Comparison of ENCODE assay signal across 22 cellular contexts in the genomic region with DNA sequence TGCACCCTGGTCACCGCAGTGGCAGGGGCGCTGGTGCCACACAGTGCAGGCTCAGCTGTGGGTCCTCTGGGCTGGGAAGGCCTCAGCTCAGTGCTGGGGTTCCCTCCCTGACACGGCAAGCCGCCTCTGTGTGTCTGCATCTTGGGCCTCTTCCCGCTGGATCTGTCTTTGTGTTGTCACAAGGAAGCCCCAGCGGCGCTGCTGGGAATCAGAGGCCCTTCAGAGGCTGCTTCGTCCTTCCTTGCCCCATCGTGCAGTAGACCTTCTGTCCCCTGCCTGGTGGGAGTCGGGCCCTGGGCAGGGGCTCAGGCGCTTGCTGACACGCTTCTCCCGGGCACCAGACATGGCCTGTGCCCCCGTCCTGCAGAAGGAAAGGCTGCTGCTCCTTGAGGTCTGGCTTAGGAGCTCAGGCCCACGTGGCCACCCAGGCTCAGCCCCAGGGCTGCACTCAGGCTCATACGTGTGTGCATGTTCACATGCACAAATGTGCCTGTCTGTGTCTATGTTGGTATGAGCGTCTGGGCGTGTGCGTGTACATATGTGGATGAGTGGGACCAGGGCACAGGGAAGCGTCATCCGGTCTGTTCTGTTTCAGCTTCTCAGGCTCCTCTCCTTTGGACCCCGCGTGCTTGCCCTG. TPM values are rescaled to one million over a fixed set of nuclear protein-coding genes. Genes with fewer than 3 reads are reported as not detected.
DNase-seq lines count a peak whose midpoint lies in the region; ATAC-seq and TF ChIP-seq lines count a peak whose summit lies in the region.
"Had no signal": no experiment of that assay in that cellular context is flagged by ENCODE, and none has a peak within 500 bp of the region (broad histone marks: within the 10 kb centered on the region; RNA-seq: fewer than 3 reads in every experiment).

No MANE protein-coding gene starts in this region.

- no peak overlapping the region for H3K4me3 Mint-ChIP-seq in chondrocyte (ENCODE audit: unreplicated experiment)
- peak overlapping the region in 8 of 10 donors; percentile 39 to 71 (median 50) for H3K4me3 Mint-ChIP-seq in naive thymus-derived CD8-positive, alpha-beta T cell
- H3K4me3 Mint-ChIP-seq: activated B cell treated with CpG ODN at 0.5 μM for 24 hours; activated CD4-positive, alpha-beta T cell treated with anti-CD3 and anti-CD28 coated beads, Interleukin-2, amount 10 ng/mL, durations not matched to agents 7 days and 5 days; activated T-helper 17 cell treated with anti-CD3 and anti-CD28 coated beads, Interleukin-2, amount 50 U/mL, for 72 hours; naive B cell had no signal

- H3K27me3 Mint-ChIP-seq in chondrocyte (ENCODE audit: low read depth), result no peaks in the 10 kb centered on the region
- no peaks in the 10 kb centered on the region for H3K27me3 Mint-ChIP-seq in naive thymus-derived CD8-positive, alpha-beta T cell
- H3K27me3 Mint-ChIP-seq: activated B cell treated with CpG ODN at 0.5 μM for 24 hours; activated CD4-positive, alpha-beta T cell treated with anti-CD3 and anti-CD28 coated beads, Interleukin-2, amount 10 ng/mL, durations not matched to agents 7 days and 5 days; activated T-helper 17 cell treated with anti-CD3 and anti-CD28 coated beads, Interleukin-2, amount 50 U/mL, for 72 hours; naive B cell had no signal

- no peak overlapping the region for H3K27ac ChIP-seq in right cardiac atrium (ENCODE audit: low read length)
- H3K27ac ChIP-seq: breast epithelium had no signal

- peak; percentile 14 for DNase-seq in left ventricle myocardium superior
- no peak for DNase-seq in right cardiac atrium
- peak; percentile 68 for DNase-seq in chondrocyte (ENCODE audit: low spot score)
- DNase-seq in naive thymus-derived CD8-positive, alpha-beta T cell, result no peak
- no peak for DNase-seq in cortex of kidney (lab: John Stamatoyannopoulos, UW)
- DNase-seq in NCI-H2081 (lab: John Stamatoyannopoulos, UW), result no peak
- no peak for DNase-seq in stimulated activated naive CD4-positive, alpha-beta T cell treated with Interleukin-2 at 50 U/mL for 16 hours (lab: John Stamatoyannopoulos, UW)
- DNase-seq: activated B cell treated with CpG ODN at 0.5 μM for 24 hours; activated CD4-positive, alpha-beta T cell treated with anti-CD3 and anti-CD28 coated beads, Interleukin-2, amount 10 ng/mL, durations not matched to agents 7 days and 5 days; activated naive CD4-positive, alpha-beta T cell treated with anti-CD3 and anti-CD28 coated beads, Interleukin-2, amount 50 U/mL, for 16 hours; EL; naive B cell; NCI-H1417 treated with DMSO at 0.1 percent for 48 hours; NCI-H2029 treated with DMSO at 0.1 percent for 48 hours; NCI-H226; NCI-H526 treated with DMSO at 0.1 percent for 48 hours; NK-92 treated with Interleukin-12 subunit alpha and Interleukin-12 subunit beta, amount 100 ng/mL, for 24 hours; occipital lobe; SK-N-SH; stimulated activated CD4-positive, alpha-beta T cell treated with anti-CD3 and anti-CD28 coated beads, Interleukin-4, amount 100 ng/mL, for 24 hours had no signal

- H3K4me1 Mint-ChIP-seq in chondrocyte (ENCODE audit: low read depth), result no peaks in the 10 kb centered on the region
- peaks cover 11 to 43% (median 30%) of the 10 kb centered on the region in 4 donors for H3K4me1 Mint-ChIP-seq in naive thymus-derived CD8-positive, alpha-beta T cell
- H3K4me1 Mint-ChIP-seq: activated CD4-positive, alpha-beta T cell treated with anti-CD3 and anti-CD28 coated beads, Interleukin-2, amount 10 ng/mL, durations not matched to agents 7 days and 5 days; activated T-helper 17 cell treated with anti-CD3 and anti-CD28 coated beads, Interleukin-2, amount 50 U/mL, for 72 hours had no signal

- H3K4me3 ChIP-seq in right cardiac atrium (ENCODE audit: low read length), result no peak overlapping the region
- H3K4me3 ChIP-seq: breast epithelium had no signal

- POLR2A ChIA-PET in naive thymus-derived CD8-positive, alpha-beta T cell (lab: Charles Lee), result interaction anchor here (5.3 kb wide), 1 partner anchor 9 kb away, joined by 65 read pairs; no protein-coding TSS in a partner anchor

- no peak for TF ChIP-seq CTCF in chondrocyte (IDR thresholded peaks at IDR 0.05)

- no peaks in the 10 kb centered on the region for H3K9me3 ChIP-seq in right cardiac atrium (ENCODE audit: control insufficient read depth, low read length)
- H3K9me3 ChIP-seq: breast epithelium, SK-N-SH had no signal

- intact Hi-C loops in left ventricle myocardium superior (cut with micrococcal nuclease) (no loop called here), right cardiac atrium (cut with DNase I) (no loop called here)

- no peaks in the 10 kb centered on the region for H3K27me3 ChIP-seq in right cardiac atrium (ENCODE audit: control insufficient read depth, insufficient read depth)
- H3K27me3 ChIP-seq: breast epithelium had no signal

- H3K9me3 Mint-ChIP-seq in chondrocyte (ENCODE audit: low read depth), result no peaks in the 10 kb centered on the region
- no peaks in the 10 kb centered on the region for H3K9me3 Mint-ChIP-seq in naive thymus-derived CD8-positive, alpha-beta T cell
- H3K9me3 Mint-ChIP-seq: activated B cell treated with CpG ODN at 0.5 μM for 24 hours; activated CD4-positive, alpha-beta T cell treated with anti-CD3 and anti-CD28 coated beads, Interleukin-2, amount 10 ng/mL, durations not matched to agents 7 days and 5 days; activated T-helper 17 cell treated with anti-CD3 and anti-CD28 coated beads, Interleukin-2, amount 50 U/mL, for 72 hours; naive B cell had no signal

- H3K4me1 ChIP-seq in right cardiac atrium (ENCODE audit: control insufficient read depth, insufficient read depth, low read length), result no peaks in the 10 kb centered on the region
- H3K4me1 ChIP-seq: breast epithelium had no signal

- ATAC-seq in left ventricle myocardium superior, result no peak
- no peak for ATAC-seq in right cardiac atrium
- ATAC-seq in naive thymus-derived CD8-positive, alpha-beta T cell, result no peak
- ATAC-seq: activated T-helper 17 cell treated with anti-CD3 and anti-CD28 coated beads, Interleukin-2, amount 50 U/mL, for 72 hours had no signal

- H3K36me3 Mint-ChIP-seq in chondrocyte (ENCODE audit: low read depth), result peaks cover 26% of the 10 kb centered on the region
- peaks cover 0 to 67% (median 18%) of the 10 kb centered on the region in 3 donors for H3K36me3 Mint-ChIP-seq in naive thymus-derived CD8-positive, alpha-beta T cell

- 95% methylated on average over 23 of the region's 23 CpGs for WGBS in right cardiac atrium

- no peak overlapping the region for H3K27ac Mint-ChIP-seq in chondrocyte (ENCODE audit: unreplicated experiment)
- peak overlapping the region; percentile 44 to 98 (median 81) for H3K27ac Mint-ChIP-seq in naive thymus-derived CD8-positive, alpha-beta T cell
- H3K27ac Mint-ChIP-seq: activated B cell treated with CpG ODN at 0.5 μM for 24 hours; activated CD4-positive, alpha-beta T cell treated with anti-CD3 and anti-CD28 coated beads, Interleukin-2, amount 10 ng/mL, durations not matched to agents 7 days and 5 days; activated T-helper 17 cell treated with anti-CD3 and anti-CD28 coated beads, Interleukin-2, amount 50 U/mL, for 72 hours; naive B cell had no signal

RNA-seq across cellular contexts. Expression of gene DIP2A, which starts 24.3 kb away (rescaled TPM):
- 28.5 TPM for total RNA-seq in left ventricle myocardium superior
- total RNA-seq in right cardiac atrium, result 10 to 100 TPM; 36.0 to 40.6 (median 37.4) TPM
- polyA plus RNA-seq in right cardiac atrium, result 28.6 TPM
- 27.9 to 37.0 TPM (median 30.3 TPM) in 3 replicates for total RNA-seq in chondrocyte
- 100 to 1,000 TPM; 158 to 163 TPM for total RNA-seq in naive thymus-derived CD8-positive, alpha-beta T cell
- polyA plus RNA-seq in naive thymus-derived CD8-positive, alpha-beta T cell, result 10 to 100 TPM; 26.8 to 33.6 (median 28.6) TPM

Comparison
In these comparisons a context has a peak if more than half of its experiments do, and no peak if none do; other contexts are left out.
1. DNase-seq: peak in left ventricle myocardium superior (single experiment) and chondrocyte (single experiment); none in right cardiac atrium (0 of 3), naive thymus-derived CD8-positive, alpha-beta T cell (0 of 10), cortex of kidney (single experiment), NCI-H2081 (0 of 2) and stimulated activated naive CD4-positive, alpha-beta T cell treated with Interleukin-2 at 50 U/mL for 16 hours (single experiment).